25 cellular contexts compared by ENCODE assay signal in genomic region chr11:92461478-92461877, GRCh38.
"Had no signal": no experiment of that assay in that cellular context is flagged by ENCODE, and none has a peak within 500 bp of the region (broad histone marks: within the 10 kb centered on the region; RNA-seq: fewer than 3 reads in every experiment).

No MANE protein-coding gene starts in this region.

- H3K4me3 Mint-ChIP-seq: T-cell had no signal

- DNase-seq: IMR-90; Kasumi-1; NCI-H1092; NCI-H1105 treated with DMSO at 0.1 percent for 48 hours; NCI-H1417 treated with DMSO at 0.1 percent for 48 hours; NCI-H146; NCI-H1694 treated with DMSO at 0.1 percent for 48 hours; NCI-H1930; NCI-H2081; NCI-H2107; NCI-H2227 treated with DMSO at 0.1 percent for 48 hours; NCI-H524 treated with DMSO at 0.1 percent for 48 hours; NCI-H69; NCI-H774; NK-92 treated with Interleukin-12 subunit alpha and Interleukin-12 subunit beta, amount 100 ng/mL, for 24 hours; PC-3; SHP77; SK-N-SH; SW 1271; T-cell had no signal

- H3K9ac ChIP-seq: KMS-11, SK-N-SH had no signal

- H3K4me1 Mint-ChIP-seq: T-cell had no signal

- H3K27ac ChIP-seq: KMS-11, RWPE1 had no signal

- H3K9me3 ChIP-seq: SK-N-SH had no signal

- H3K27me3 Mint-ChIP-seq: T-cell had no signal

- H3K9me3 Mint-ChIP-seq: T-cell had no signal

- H3K4me2 ChIP-seq: KMS-11, SK-N-SH had no signal

- ATAC-seq: HepG2, K562, Panc1, PC-3, T-cell had no signal

- H3K4me3 ChIP-seq: K562 had no signal

- H3K9me2 ChIP-seq: SK-N-SH had no signal

- H3K27ac Mint-ChIP-seq: T-cell had no signal

- H3K36me3 Mint-ChIP-seq: T-cell had no signal
